In the genomic region with DNA sequence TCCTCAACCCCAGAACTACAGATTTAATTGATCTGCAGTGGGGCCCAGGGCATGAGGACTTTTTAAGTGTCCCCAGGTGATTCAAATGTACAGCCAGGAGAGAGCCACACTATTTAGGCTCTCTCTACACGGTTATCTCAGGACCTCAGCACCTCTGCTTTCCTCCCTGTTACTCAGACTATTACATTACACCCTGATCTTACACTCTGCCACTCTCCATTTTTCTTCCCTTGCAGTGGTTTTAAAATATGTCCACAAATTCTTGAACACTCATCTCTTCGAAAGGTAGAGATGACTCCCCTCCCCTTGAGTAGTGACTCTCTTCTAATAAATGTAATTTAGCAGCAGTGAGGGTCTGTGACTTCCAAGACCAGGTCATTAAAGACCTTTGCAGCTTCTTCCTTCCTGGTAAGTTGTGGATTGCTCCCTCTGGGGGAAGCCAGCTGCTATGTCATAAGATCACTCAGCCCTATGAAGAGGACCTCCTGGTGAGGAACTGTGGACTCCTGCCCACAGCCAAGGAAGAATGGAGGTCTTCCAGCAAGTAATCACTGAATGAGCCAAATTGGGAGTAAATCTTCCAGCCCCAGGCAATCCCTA, we compare ENCODE assay signal across 8 cellular contexts.
DNase-seq lines count a peak whose midpoint lies in the region; ATAC-seq and TF ChIP-seq lines count a peak whose summit lies in the region.

No MANE protein-coding gene starts in this region.

- H3K4me3 Mint-ChIP-seq in Calu3 (ENCODE audit: low read depth, unreplicated experiment): no peak overlapping the region
- H3K4me3 Mint-ChIP-seq in activated B cell treated with CpG ODN at 0.5 μM for 24 hours: no peak overlapping the region

- H3K9me3 Mint-ChIP-seq in Calu3 (ENCODE audit: low read depth, unreplicated experiment): peaks cover 2% of the 10 kb centered on the region
- no peaks in the 10 kb centered on the region for H3K9me3 Mint-ChIP-seq in activated B cell treated with CpG ODN at 0.5 μM for 24 hours

- no peaks in the 10 kb centered on the region for H3K36me3 Mint-ChIP-seq in Calu3 (ENCODE audit: insufficient read depth, unreplicated experiment)
- no peaks in the 10 kb centered on the region for H3K36me3 Mint-ChIP-seq in activated B cell treated with CpG ODN at 0.5 μM for 24 hours (ENCODE audit: low read depth)

- DNase-seq in Calu3 (peak; percentile 55), activated B cell treated with CpG ODN at 0.5 μM for 24 hours (no peak), left ventricle myocardium superior (no peak), thoracic aorta (ENCODE audit: low spot score) (no peak), H7 (no peak)
- DNase-seq in effector CD4-positive, alpha-beta T cell: no peak

- H3K27ac ChIP-seq in thoracic aorta: no peak overlapping the region

- CTCF ChIA-PET in Calu3 (lab: Charles Lee) (interaction anchor here (0.6 to 1.8 kb wide), 9 partner anchors 11 to 332 kb away, joined by 3 to 7 read pairs (median 5); a partner anchor contains a TSS), activated B cell treated with CpG ODN at 0.5 μM for 24 hours (lab: Charles Lee) (interaction anchor here (1.0 to 3.0 kb wide), 9 partner anchors 10 to 412 kb away, joined by 3 to 16 read pairs (median 4); no protein-coding TSS in a partner anchor)

- no peaks in the 10 kb centered on the region for H3K9me3 ChIP-seq in thoracic aorta

- no peaks in the 10 kb centered on the region for H3K4me1 ChIP-seq in thoracic aorta (ENCODE audit: control insufficient read depth in 1 of 2, low read depth in 2 of 2)

- H3K36me3 ChIP-seq in thoracic aorta (no peaks in the 10 kb centered on the region), H7 (replicated peaks; ENCODE audit: control insufficient read depth, insufficient read depth, low read length) (no peaks in the 10 kb centered on the region)

- H3K4me1 Mint-ChIP-seq in Calu3 (ENCODE audit: low read depth, unreplicated experiment) (peaks cover 21% of the 10 kb centered on the region), activated B cell treated with CpG ODN at 0.5 μM for 24 hours (peaks cover 2% of the 10 kb centered on the region)

- intact Hi-C loops in Calu3 (cut with micrococcal nuclease; ENCODE audit: unreplicated experiment) (loop anchor here (1.0 to 5.0 kb wide), 2 partner anchors 331 to 411 kb away; no protein-coding TSS in a partner anchor), activated B cell treated with CpG ODN at 0.5 μM for 24 hours (cut with micrococcal nuclease) (loop anchor here (1.0 kb wide), 3 partner anchors 324 to 413 kb away; no protein-coding TSS in a partner anchor), left ventricle myocardium superior (cut with micrococcal nuclease) (no loop called here)

- ATAC-seq in GM19324 (IDR thresholded peaks at IDR 0.05; ENCODE audit: low FRiP score, unreplicated experiment) (peak; percentile 82), HG03520 (IDR thresholded peaks at IDR 0.05; ENCODE audit: unreplicated experiment) (peak; percentile 72), activated B cell treated with CpG ODN at 0.5 μM for 24 hours (ENCODE audit: low read depth) (peak; percentile 73), left ventricle myocardium superior (peak; percentile 70), thoracic aorta (ENCODE audit: insufficient number of reproducible peaks, low FRiP score, low read depth) (peak; percentile 25)

- H3K27ac Mint-ChIP-seq in Calu3 (ENCODE audit: unreplicated experiment) (no peak overlapping the region), activated B cell treated with CpG ODN at 0.5 μM for 24 hours (no peak overlapping the region)

- no TSS peak for BruUV-seq in Calu3 (replicated peaks; lab: Mats Ljungman, UMichigan)

- POLR2A ChIA-PET in activated B cell treated with CpG ODN at 0.5 μM for 24 hours (lab: Charles Lee): interaction anchor here (1.2 to 1.4 kb wide), 2 partner anchors 13 to 87 kb away, joined by 4 to 7 read pairs; a partner anchor contains a TSS

- H3K27me3 Mint-ChIP-seq in Calu3 (ENCODE audit: unreplicated experiment) (no peaks in the 10 kb centered on the region), activated B cell treated with CpG ODN at 0.5 μM for 24 hours (no peaks in the 10 kb centered on the region)

- H3K27me3 ChIP-seq in thoracic aorta (replicated peaks; ENCODE audit: insufficient read depth) (no peaks in the 10 kb centered on the region), H7 (ENCODE audit: control insufficient read depth, insufficient read depth, low read length) (no peaks in the 10 kb centered on the region)

- peak; percentile 56 for TF ChIP-seq CTCF in Calu3 (IDR thresholded peaks at IDR 0.05; ENCODE audit: unreplicated experiment)
- TF ChIP-seq CTCF in activated B cell treated with CpG ODN at 0.5 μM for 24 hours (IDR thresholded peaks at IDR 0.05): no peak
- peak; percentile 32 for TF ChIP-seq CTCF in thoracic aorta (IDR thresholded peaks at IDR 0.05)

- H3K4me3 ChIP-seq in thoracic aorta (no peak overlapping the region), H7 (ENCODE audit: insufficient read depth, low read depth, low read length) (no peak overlapping the region)

Comparison
In these comparisons a context has a peak if more than half of its experiments do, and no peak if none do; other contexts are left out.
1. ATAC-seq: peak in every context shown above with its lines; median percentile 82 in GM19324; 73 in activated B cell treated with CpG ODN at 0.5 μM for 24 hours; 72 in HG03520; 70 in left ventricle myocardium superior; 25 in thoracic aorta.